In the genomic region with DNA sequence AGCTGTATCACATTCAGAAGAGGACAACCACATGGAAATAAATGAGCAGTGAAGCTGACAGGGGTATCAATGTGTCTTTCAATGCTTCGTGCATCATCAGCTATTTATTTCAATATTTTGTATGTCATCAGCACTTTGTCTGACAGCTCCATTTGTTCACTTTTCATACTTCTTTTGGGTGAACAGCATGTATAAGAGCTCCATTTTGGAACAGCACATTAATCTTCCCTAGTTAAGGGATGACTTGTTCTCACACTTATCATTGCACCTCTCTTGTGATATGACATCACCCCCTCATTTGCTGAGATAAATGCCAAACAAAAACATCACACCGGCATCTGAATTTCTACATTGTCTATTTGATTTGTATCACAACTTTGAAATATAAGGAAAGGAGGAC, we compare ENCODE assay signal across 22 cellular contexts.
DNase-seq lines count a peak whose midpoint lies in the region; ATAC-seq and TF ChIP-seq lines count a peak whose summit lies in the region.
"Had no signal": no experiment of that assay in that cellular context is flagged by ENCODE, and none has a peak within 500 bp of the region (broad histone marks: within the 10 kb centered on the region; RNA-seq: fewer than 3 reads in every experiment).

No MANE protein-coding gene starts in this region.

- H3K36me3 ChIP-seq in effector memory CD4-positive, alpha-beta T cell (ENCODE audit: control insufficient read depth, insufficient read depth, low read length): no peaks in the 10 kb centered on the region
- H3K36me3 ChIP-seq: suprapubic skin, upper lobe of right lung had no signal

- H3K36me3 Mint-ChIP-seq in activated CD4-positive, alpha-beta T cell treated with anti-CD3 and anti-CD28 coated beads, Interleukin-2, amount 10 ng/mL, durations not matched to agents 24 days and 14 days (ENCODE audit: low read depth): peaks cover 5% of the 10 kb centered on the region
- H3K36me3 Mint-ChIP-seq in natural killer cell treated with Interleukin-12 subunit alpha and Interleukin-12 subunit beta and Interleukin-15 and Interleukin-18, amount 100 ng/mL, for 72 hours: no peaks in the 10 kb centered on the region
- H3K36me3 Mint-ChIP-seq in natural killer cell: no peaks in the 10 kb centered on the region
- peaks cover 1% of the 10 kb centered on the region for H3K36me3 Mint-ChIP-seq in activated naive CD8-positive, alpha-beta T cell treated with anti-CD3 and anti-CD28 coated beads for 36 hours
- H3K36me3 Mint-ChIP-seq: CD14-positive monocyte had no signal

- ATAC-seq in natural killer cell treated with Interleukin-12 subunit alpha and Interleukin-12 subunit beta and Interleukin-15 and Interleukin-18, amount 100 ng/mL, for 72 hours: peak; percentile 64 to 75
- no peak for ATAC-seq in natural killer cell
- ATAC-seq: esophagus mucosa, upper lobe of right lung had no signal

- peak overlapping the region; percentile 40 for H3K4me3 Mint-ChIP-seq in activated CD4-positive, alpha-beta T cell treated with anti-CD3 and anti-CD28 coated beads, Interleukin-2, amount 10 ng/mL, durations not matched to agents 24 days and 14 days
- peak overlapping the region; percentile 76 for H3K4me3 Mint-ChIP-seq in natural killer cell treated with Interleukin-12 subunit alpha and Interleukin-12 subunit beta and Interleukin-15 and Interleukin-18, amount 100 ng/mL, for 72 hours
- no peak overlapping the region for H3K4me3 Mint-ChIP-seq in natural killer cell
- no peak overlapping the region for H3K4me3 Mint-ChIP-seq in activated naive CD8-positive, alpha-beta T cell treated with anti-CD3 and anti-CD28 coated beads for 36 hours
- H3K4me3 Mint-ChIP-seq: activated T-cell treated with anti-CD3 and anti-CD28 coated beads, Interleukin-2, amount 50 U/mL, for 4 hours; CD14-positive monocyte had no signal

- H3K27ac Mint-ChIP-seq in activated CD4-positive, alpha-beta T cell treated with anti-CD3 and anti-CD28 coated beads, Interleukin-2, amount 10 ng/mL, durations not matched to agents 24 days and 14 days: peak overlapping the region; percentile 76
- peak overlapping the region; percentile 78 to 91 for H3K27ac Mint-ChIP-seq in natural killer cell treated with Interleukin-12 subunit alpha and Interleukin-12 subunit beta and Interleukin-15 and Interleukin-18, amount 100 ng/mL, for 72 hours
- no peak overlapping the region for H3K27ac Mint-ChIP-seq in natural killer cell
- peak overlapping the region; percentile 96 for H3K27ac Mint-ChIP-seq in activated naive CD8-positive, alpha-beta T cell treated with anti-CD3 and anti-CD28 coated beads for 36 hours
- H3K27ac Mint-ChIP-seq: CD14-positive monocyte had no signal

- DNase-seq in activated CD4-positive, alpha-beta T cell treated with anti-CD3 and anti-CD28 coated beads, Interleukin-2, amount 10 ng/mL, durations not matched to agents 24 days and 14 days: no peak
- no peak for DNase-seq in activated CD4-positive, alpha-beta T cell treated with anti-CD3 and anti-CD28 coated beads, Interleukin-2, amount 50 U/mL, for 48 hours
- DNase-seq in natural killer cell treated with Interleukin-12 subunit alpha and Interleukin-12 subunit beta and Interleukin-15 and Interleukin-18, amount 100 ng/mL, for 72 hours (ENCODE audit: low spot score): no peak
- DNase-seq in natural killer cell (no peak), GM13976 (ENCODE audit: low spot score) (no peak), NCI-H2107 (lab: John Stamatoyannopoulos, UW) (no peak)
- no peak for DNase-seq in activated naive CD8-positive, alpha-beta T cell treated with anti-CD3 and anti-CD28 coated beads for 36 hours
- no peak for DNase-seq in effector memory CD4-positive, alpha-beta T cell
- DNase-seq: activated CD8-positive, alpha-beta memory T cell treated with anti-CD3 and anti-CD28 coated beads for 24 hours; activated T-cell treated with anti-CD3 and anti-CD28 coated beads, Interleukin-2, amount 50 U/mL, for 4 hours; caudate nucleus; cortex of kidney; glutamatergic neuron; Kasumi-1; NCI-H146; SIG-M5; stimulated activated CD4-positive, alpha-beta T cell treated with anti-CD3 and anti-CD28 coated beads, Interleukin-4, amount 100 ng/mL, for 4 hours; T1000; upper lobe of right lung had no signal

- H3K9me3 ChIP-seq in effector memory CD4-positive, alpha-beta T cell (ENCODE audit: control insufficient read depth, low read length): no peaks in the 10 kb centered on the region
- H3K9me3 ChIP-seq: suprapubic skin, upper lobe of right lung had no signal

- H3K4me1 ChIP-seq in effector memory CD4-positive, alpha-beta T cell (ENCODE audit: control insufficient read depth, insufficient read depth, low read length, poor library complexity, severe bottlenecking): no peaks in the 10 kb centered on the region
- H3K4me1 ChIP-seq: suprapubic skin, upper lobe of right lung had no signal

- in situ Hi-C loops in GM13976 (cut with MboI; ENCODE audit: low sequenced_read_pairs, unreplicated experiment): no loop called here

- H3K4me1 Mint-ChIP-seq in activated CD4-positive, alpha-beta T cell treated with anti-CD3 and anti-CD28 coated beads, Interleukin-2, amount 10 ng/mL, durations not matched to agents 24 days and 14 days: peaks cover 37% of the 10 kb centered on the region
- peaks cover 42 to 49% of the 10 kb centered on the region in 2 donors for H3K4me1 Mint-ChIP-seq in natural killer cell treated with Interleukin-12 subunit alpha and Interleukin-12 subunit beta and Interleukin-15 and Interleukin-18, amount 100 ng/mL, for 72 hours (ENCODE audit: low read depth in 2 of 2)
- H3K4me1 Mint-ChIP-seq in natural killer cell: peaks cover 0 to 4% of the 10 kb centered on the region in 2 donors
- H3K4me1 Mint-ChIP-seq in activated naive CD8-positive, alpha-beta T cell treated with anti-CD3 and anti-CD28 coated beads for 36 hours: peaks cover 42% of the 10 kb centered on the region

- no peaks in the 10 kb centered on the region for H3K27me3 Mint-ChIP-seq in activated CD4-positive, alpha-beta T cell treated with anti-CD3 and anti-CD28 coated beads, Interleukin-2, amount 10 ng/mL, durations not matched to agents 24 days and 14 days
- no peaks in the 10 kb centered on the region for H3K27me3 Mint-ChIP-seq in natural killer cell treated with Interleukin-12 subunit alpha and Interleukin-12 subunit beta and Interleukin-15 and Interleukin-18, amount 100 ng/mL, for 72 hours
- H3K27me3 Mint-ChIP-seq in natural killer cell (ENCODE audit: low read depth in 2 of 2): no peaks in the 10 kb centered on the region
- H3K27me3 Mint-ChIP-seq in activated naive CD8-positive, alpha-beta T cell treated with anti-CD3 and anti-CD28 coated beads for 36 hours: peaks cover 6% of the 10 kb centered on the region

- intact Hi-C loops in activated CD4-positive, alpha-beta T cell treated with anti-CD3 and anti-CD28 coated beads, Interleukin-2, amount 10 ng/mL, durations not matched to agents 24 days and 14 days (cut with micrococcal nuclease): loop anchor here (2.0 to 10.0 kb wide), 7 partner anchors 14 to 998 kb away; a partner anchor contains a TSS
- intact Hi-C loops in natural killer cell (cut with micrococcal nuclease): loop anchor here (5.0 to 10.0 kb wide), 2 partner anchors 482 to 856 kb away; no protein-coding TSS in a partner anchor

- TF ChIP-seq CTCF in natural killer cell (IDR thresholded peaks at IDR 0.05) (no peak), GM13976 (IDR thresholded peaks at IDR 0.05; ENCODE audit: borderline replicate concordance, control extremely low read depth, extremely low read depth, insufficient read depth, missing control alignments) (no peak)

- peaks cover 13% of the 10 kb centered on the region for H3K9me3 Mint-ChIP-seq in activated CD4-positive, alpha-beta T cell treated with anti-CD3 and anti-CD28 coated beads, Interleukin-2, amount 10 ng/mL, durations not matched to agents 24 days and 14 days
- H3K9me3 Mint-ChIP-seq in natural killer cell treated with Interleukin-12 subunit alpha and Interleukin-12 subunit beta and Interleukin-15 and Interleukin-18, amount 100 ng/mL, for 72 hours: no peaks in the 10 kb centered on the region
- no peaks in the 10 kb centered on the region for H3K9me3 Mint-ChIP-seq in natural killer cell
- no peaks in the 10 kb centered on the region for H3K9me3 Mint-ChIP-seq in activated naive CD8-positive, alpha-beta T cell treated with anti-CD3 and anti-CD28 coated beads for 36 hours
- H3K9me3 Mint-ChIP-seq: activated T-cell treated with anti-CD3 and anti-CD28 coated beads, Interleukin-2, amount 50 U/mL, for 4 hours; CD14-positive monocyte had no signal

- no peak overlapping the region for H3K27ac ChIP-seq in effector memory CD4-positive, alpha-beta T cell (ENCODE audit: insufficient read depth, low read length, poor library complexity, severe bottlenecking)
- H3K27ac ChIP-seq: suprapubic skin, upper lobe of right lung had no signal

- H3K4me3 ChIP-seq in effector memory CD4-positive, alpha-beta T cell (ENCODE audit: insufficient read depth, low read depth, low read length, poor library complexity, severe bottlenecking): no peak overlapping the region
- H3K4me3 ChIP-seq: suprapubic skin, upper lobe of right lung had no signal

- peaks cover 4% of the 10 kb centered on the region for H3K27me3 ChIP-seq in effector memory CD4-positive, alpha-beta T cell (replicated peaks; ENCODE audit: control insufficient read depth, insufficient read depth, low read length, poor library complexity, severe bottlenecking)
- H3K27me3 ChIP-seq: suprapubic skin, upper lobe of right lung had no signal

Comparison
In these comparisons a context has a peak if more than half of its experiments do, and no peak if none do; other contexts are left out.
1. H3K27ac Mint-ChIP-seq: peak in activated CD4-positive, alpha-beta T cell treated with anti-CD3 and anti-CD28 coated beads, Interleukin-2, amount 10 ng/mL, durations not matched to agents 24 days and 14 days (single experiment), natural killer cell treated with Interleukin-12 subunit alpha and Interleukin-12 subunit beta and Interleukin-15 and Interleukin-18, amount 100 ng/mL, for 72 hours (2 of 2) and activated naive CD8-positive, alpha-beta T cell treated with anti-CD3 and anti-CD28 coated beads for 36 hours (single experiment); none in natural killer cell (0 of 2).
2. H3K4me3 Mint-ChIP-seq: peak in activated CD4-positive, alpha-beta T cell treated with anti-CD3 and anti-CD28 coated beads, Interleukin-2, amount 10 ng/mL, durations not matched to agents 24 days and 14 days (single experiment) and natural killer cell treated with Interleukin-12 subunit alpha and Interleukin-12 subunit beta and Interleukin-15 and Interleukin-18, amount 100 ng/mL, for 72 hours (single experiment); none in natural killer cell (single experiment) and activated naive CD8-positive, alpha-beta T cell treated with anti-CD3 and anti-CD28 coated beads for 36 hours (single experiment).
3. ATAC-seq: peak in natural killer cell treated with Interleukin-12 subunit alpha and Interleukin-12 subunit beta and Interleukin-15 and Interleukin-18, amount 100 ng/mL, for 72 hours (2 of 2); none in natural killer cell (0 of 3).